8 cellular contexts compared by ENCODE assay signal in the genomic region with DNA sequence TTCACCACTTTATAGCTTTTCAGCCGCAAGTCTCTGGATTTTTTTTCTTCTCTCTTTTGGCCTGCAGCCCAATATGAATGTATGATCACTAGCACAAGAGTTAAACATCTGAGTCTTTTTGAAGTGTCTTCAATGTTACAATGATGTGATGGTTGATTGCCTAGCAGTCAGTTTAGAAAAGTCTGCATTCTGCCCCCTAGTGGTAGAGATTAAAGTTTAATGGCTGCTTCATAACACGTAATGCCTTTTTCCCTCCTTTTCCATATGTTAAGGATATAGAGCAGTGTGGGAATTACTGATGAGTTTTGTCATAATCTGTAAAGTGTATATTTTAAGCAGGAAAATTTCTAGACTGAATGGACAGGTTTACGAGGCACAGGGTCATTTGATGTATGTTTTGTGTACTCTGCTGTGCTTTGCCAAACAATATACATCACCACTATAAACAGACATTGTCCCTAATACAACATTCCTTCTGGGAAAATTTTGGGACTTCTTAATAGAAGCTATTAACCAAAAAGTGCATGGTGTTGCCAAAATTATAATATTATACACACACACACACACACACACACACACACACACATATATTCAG.
DNase-seq lines count a peak whose midpoint lies in the region; TF ChIP-seq lines count a peak whose summit lies in the region.

No MANE protein-coding gene starts in this region.

- no peak overlapping the region for H3K27ac Mint-ChIP-seq in activated CD4-positive, alpha-beta memory T cell treated with anti-CD3 and anti-CD28 coated beads, Interleukin-2, amount 10 ng/mL, durations not matched to agents 7 days and 5 days

- H3K9me3 Mint-ChIP-seq in activated CD4-positive, alpha-beta memory T cell treated with anti-CD3 and anti-CD28 coated beads, Interleukin-2, amount 10 ng/mL, durations not matched to agents 7 days and 5 days: no peaks in the 10 kb centered on the region

- H3K4me3 ChIP-seq in DOHH2 (ENCODE audit: low read length) (no peak overlapping the region), OCI-LY3 (ENCODE audit: low read length) (no peak overlapping the region), fibroblast of lung (replicated peaks in 1 of 4; ENCODE audit: control extremely low read depth in 1 of 4, insufficient read depth in 1 of 4, low read depth in 3 of 4, low read length in 4 of 4) (no peak overlapping the region)

- no peaks in the 10 kb centered on the region for H3K4me1 Mint-ChIP-seq in activated CD4-positive, alpha-beta memory T cell treated with anti-CD3 and anti-CD28 coated beads, Interleukin-2, amount 10 ng/mL, durations not matched to agents 7 days and 5 days

- no peaks in the 10 kb centered on the region for H3K4me1 ChIP-seq in DOHH2 (ENCODE audit: control insufficient read depth, low read length)
- H3K4me1 ChIP-seq in OCI-LY3 (ENCODE audit: low read length): no peaks in the 10 kb centered on the region
- H3K4me1 ChIP-seq in fibroblast of lung (ENCODE audit: control insufficient read depth, extremely low read depth, insufficient read depth, low read length): peaks cover 25% of the 10 kb centered on the region

- H3K36me3 ChIP-seq in DOHH2 (ENCODE audit: control insufficient read depth, low read length) (no peaks in the 10 kb centered on the region), OCI-LY3 (replicated peaks; ENCODE audit: low read depth, low read length) (no peaks in the 10 kb centered on the region), fibroblast of lung (ENCODE audit: control insufficient read depth, insufficient read depth, low read length) (no peaks in the 10 kb centered on the region)

- DNase-seq in HCEC 1CT: peak; percentile 66
- DNase-seq in fibroblast of lung (ENCODE audit: low read depth in 2 of 2): peak in 1 of 2 donors; percentile 74
- DNase-seq in retina: peak; percentile 49
- no peak for DNase-seq in DMS153 treated with DMSO at 0.1 percent for 48 hours (lab: John Stamatoyannopoulos, UW; ENCODE audit: unreplicated experiment)
- DNase-seq in activated CD4-positive, alpha-beta memory T cell treated with anti-CD3 and anti-CD28 coated beads, Interleukin-2, amount 10 ng/mL, durations not matched to agents 7 days and 5 days: no peak
- no peak for DNase-seq in AG08396 (ENCODE audit: low spot score)

- POLR2A ChIA-PET in activated CD4-positive, alpha-beta memory T cell treated with anti-CD3 and anti-CD28 coated beads, Interleukin-2, amount 10 ng/mL, durations not matched to agents 7 days and 5 days (lab: Charles Lee): no interaction called here

- H3K27ac ChIP-seq in DOHH2 (ENCODE audit: low read depth, low read length): no peak overlapping the region
- H3K27ac ChIP-seq in OCI-LY3 (ENCODE audit: low read length): no peak overlapping the region
- no peak overlapping the region for H3K27ac ChIP-seq in fibroblast of lung (ENCODE audit: insufficient read depth, low read length)

- H4K20me1 ChIP-seq in DOHH2 (ENCODE audit: control insufficient read depth, insufficient read depth, low read depth, low read length) (no peaks in the 10 kb centered on the region), OCI-LY3 (ENCODE audit: insufficient read depth, low read length) (no peaks in the 10 kb centered on the region), fibroblast of lung (ENCODE audit: control insufficient read depth, extremely low read depth, insufficient read depth, low read length) (no peaks in the 10 kb centered on the region)

- H3K4me2 ChIP-seq in DOHH2 (ENCODE audit: low read length) (no peak overlapping the region), OCI-LY3 (ENCODE audit: low read length) (no peak overlapping the region), fibroblast of lung (ENCODE audit: extremely low read depth, insufficient read depth, low read length) (peak overlapping the region; percentile 74)

- H2AFZ ChIP-seq in OCI-LY3 (ENCODE audit: low read depth, low read length) (no peak overlapping the region), fibroblast of lung (ENCODE audit: low read length) (no peak overlapping the region)

- H3K9ac ChIP-seq in OCI-LY3 (ENCODE audit: low read length): no peak overlapping the region
- no peak overlapping the region for H3K9ac ChIP-seq in fibroblast of lung (ENCODE audit: insufficient read depth, low read length)

- H3K79me2 ChIP-seq in DOHH2 (ENCODE audit: control insufficient read depth, low read length): no peaks in the 10 kb centered on the region
- no peaks in the 10 kb centered on the region for H3K79me2 ChIP-seq in OCI-LY3 (ENCODE audit: low read length)
- no peaks in the 10 kb centered on the region for H3K79me2 ChIP-seq in fibroblast of lung (ENCODE audit: control insufficient read depth, insufficient read depth, low read length)

- TF ChIP-seq CTCF in DOHH2 (IDR thresholded peaks at IDR 0.05; ENCODE audit: low read depth, low read length, poor library complexity, severe bottlenecking): peak; percentile 87
- peak; percentile 79 for TF ChIP-seq CTCF in OCI-LY3 (IDR thresholded peaks at IDR 0.05; ENCODE audit: low read depth, low read length)
- peak; percentile 57 to 66 for TF ChIP-seq CTCF in fibroblast of lung (conservative IDR thresholded peaks at IDR 0.05 in 1 of 2, IDR thresholded peaks at IDR 0.05 in 1 of 2; ENCODE audit: low read depth in 1 of 2, low read length in 2 of 2)

- CTCF ChIA-PET in activated CD4-positive, alpha-beta memory T cell treated with anti-CD3 and anti-CD28 coated beads, Interleukin-2, amount 10 ng/mL, durations not matched to agents 7 days and 5 days (lab: Charles Lee): interaction anchor here (0.6 to 4.6 kb wide), 2 partner anchors 32 to 1118 kb away, joined by 4 to 20 read pairs; no protein-coding TSS in a partner anchor

- H3F3A ChIP-seq in DOHH2 (ENCODE audit: control insufficient read depth, insufficient read depth): no peaks in the 10 kb centered on the region

- no peaks in the 10 kb centered on the region for H3K36me3 Mint-ChIP-seq in activated CD4-positive, alpha-beta memory T cell treated with anti-CD3 and anti-CD28 coated beads, Interleukin-2, amount 10 ng/mL, durations not matched to agents 7 days and 5 days (ENCODE audit: low read depth)

- H3K4me3 Mint-ChIP-seq in activated CD4-positive, alpha-beta memory T cell treated with anti-CD3 and anti-CD28 coated beads, Interleukin-2, amount 10 ng/mL, durations not matched to agents 7 days and 5 days: no peak overlapping the region

- peaks cover 18% of the 10 kb centered on the region for H3K27me3 Mint-ChIP-seq in activated CD4-positive, alpha-beta memory T cell treated with anti-CD3 and anti-CD28 coated beads, Interleukin-2, amount 10 ng/mL, durations not matched to agents 7 days and 5 days

- H3K9me3 ChIP-seq in DOHH2 (ENCODE audit: control insufficient read depth, insufficient read depth, low read length): no peaks in the 10 kb centered on the region
- H3K9me3 ChIP-seq in OCI-LY3 (ENCODE audit: insufficient read depth, low read length): no peaks in the 10 kb centered on the region
- no peaks in the 10 kb centered on the region for H3K9me3 ChIP-seq in fibroblast of lung (ENCODE audit: control insufficient read depth, insufficient read depth, low read depth, low read length)

- H3K27me3 ChIP-seq in DOHH2 (ENCODE audit: control insufficient read depth, low read length) (no peaks in the 10 kb centered on the region), OCI-LY3 (ENCODE audit: low read depth, low read length) (no peaks in the 10 kb centered on the region), fibroblast of lung (ENCODE audit: control insufficient read depth, insufficient read depth, low read length) (no peaks in the 10 kb centered on the region)

- no peaks in the 10 kb centered on the region for H3K9me2 ChIP-seq in DOHH2 (replicated peaks; ENCODE audit: control insufficient read depth, low read length)

Comparison
In these comparisons a context has a peak if more than half of its experiments do, and no peak if none do; other contexts are left out.
1. DNase-seq: peak in HCEC 1CT (single experiment) and retina (single experiment); none in DMS153 treated with DMSO at 0.1 percent for 48 hours (single experiment), activated CD4-positive, alpha-beta memory T cell treated with anti-CD3 and anti-CD28 coated beads, Interleukin-2, amount 10 ng/mL, durations not matched to agents 7 days and 5 days (single experiment) and AG08396 (single experiment).
2. Peak in every context shown above with its lines, with median percentiles within 50 percentile points of each other: CTCF ChIP-seq.